27 cellular contexts compared by ENCODE assay signal in the genomic region with DNA sequence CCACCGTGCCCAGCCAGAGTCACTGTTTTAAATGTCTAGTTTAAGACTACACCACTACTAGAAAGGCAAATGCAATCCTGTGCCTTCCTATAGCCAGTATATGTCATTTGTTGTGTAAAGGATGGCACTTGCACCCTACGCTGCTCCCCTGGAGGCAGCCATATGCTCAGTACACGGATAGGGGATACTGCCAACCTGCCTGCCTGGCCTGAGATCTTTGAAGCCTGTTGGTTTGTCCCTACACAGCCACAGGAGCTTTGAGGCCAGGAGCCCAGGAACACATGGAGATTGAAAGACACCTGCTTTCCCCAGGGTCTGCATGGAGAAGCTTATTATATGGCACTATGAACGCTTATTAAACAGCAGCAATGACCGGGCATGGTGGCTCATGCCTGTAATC.
"Had no signal": no experiment of that assay in that cellular context is flagged by ENCODE, and none has a peak within 500 bp of the region (broad histone marks: within the 10 kb centered on the region; RNA-seq: fewer than 3 reads in every experiment).

No MANE protein-coding gene starts in this region.

- H3K27ac ChIP-seq: heart right ventricle, hepatocyte, left ventricle myocardium inferior, neural progenitor cell, neutrophil, ovary, right atrium auricular region, right lobe of liver, stomach, testis, thyroid gland, transverse colon, upper lobe of right lung had no signal

- H3K4me3 Mint-ChIP-seq: naive thymus-derived CD4-positive, alpha-beta T cell; natural killer cell treated with Interleukin-12 subunit alpha and Interleukin-12 subunit beta and Interleukin-15 and Interleukin-18, amount 100 ng/mL, for 72 hours; stimulated activated naive B cell treated with anti-CD40 and anti-IgM and Interleukin-4, amounts not matched to agents 10 μg/mL and 1 μg/mL and 100 μg/mL, for 72 hours had no signal

- H2AFZ ChIP-seq: hepatocyte, neural progenitor cell had no signal

- H3K27me3 ChIP-seq: hepatocyte, neural progenitor cell, ovary, right atrium auricular region, testis, thyroid gland, upper lobe of right lung had no signal

- H3K4me2 ChIP-seq: hepatocyte, neural progenitor cell, smooth muscle cell had no signal

- H3K4me3 ChIP-seq: heart right ventricle, hepatocyte, left ventricle myocardium inferior, lung, mucosa of descending colon, neural progenitor cell, ovary, right atrium auricular region, right lobe of liver, smooth muscle cell, stomach, testis, thyroid gland, transverse colon, upper lobe of right lung had no signal

- H3K27ac Mint-ChIP-seq: naive thymus-derived CD4-positive, alpha-beta T cell; natural killer cell treated with Interleukin-12 subunit alpha and Interleukin-12 subunit beta and Interleukin-15 and Interleukin-18, amount 100 ng/mL, for 72 hours; neural progenitor cell; progenitor cell of endocrine pancreas; stimulated activated naive B cell treated with anti-CD40 and anti-IgM and Interleukin-4, amounts not matched to agents 10 μg/mL and 1 μg/mL and 100 μg/mL, for 72 hours had no signal

- H3K27me3 Mint-ChIP-seq: progenitor cell of endocrine pancreas had no signal

- ATAC-seq: heart right ventricle; mucosa of descending colon; naive thymus-derived CD4-positive, alpha-beta T cell; natural killer cell treated with Interleukin-12 subunit alpha and Interleukin-12 subunit beta and Interleukin-15 and Interleukin-18, amount 100 ng/mL, for 72 hours; right lobe of liver; stimulated activated naive B cell treated with anti-CD40 and anti-IgM and Interleukin-4, amounts not matched to agents 10 μg/mL and 1 μg/mL and 100 μg/mL, for 72 hours; stimulated activated naive CD8-positive, alpha-beta T cell treated with anti-CD3 and anti-CD28 coated beads, Interleukin-15, Interleukin-2, amounts not matched to agents 100 U/mL and 50 U/mL, for 24 hours; upper lobe of right lung had no signal

- H3K9ac ChIP-seq: neural progenitor cell had no signal

- DNase-seq: heart right ventricle; islet precursor cell; left ventricle myocardium inferior; midbrain; mucosa of descending colon; naive thymus-derived CD4-positive, alpha-beta T cell; ovary; right lobe of liver; stimulated activated CD4-positive, alpha-beta T cell treated with anti-CD3 and anti-CD28 coated beads, Interleukin-1b, Interleukin-23, amount 100 ng/mL, for 48 hours; stimulated activated CD4-positive, alpha-beta T cell treated with anti-CD3 and anti-CD28 coated beads, Interleukin-2, amount 100 ng/mL, for 48 hours; stimulated activated CD4-positive, alpha-beta T cell treated with anti-CD3 and anti-CD28 coated beads, Interleukin-4, amount 100 ng/mL, for 4 hours; stimulated activated CD8-positive, alpha-beta memory T cell treated with anti-CD3 and anti-CD28 coated beads, Interleukin-4, amount 100 ng/mL, for 48 hours; stimulated activated naive B cell treated with anti-CD40 and anti-IgM and Interleukin-4, amounts not matched to agents 10 μg/mL and 1 μg/mL and 100 μg/mL, for 72 hours; stimulated activated naive CD8-positive, alpha-beta T cell treated with anti-CD3 and anti-CD28 coated beads, Interleukin-15, Interleukin-2, amounts not matched to agents 100 U/mL and 50 U/mL, for 24 hours; stomach; testis; thyroid gland; transverse colon; upper lobe of right lung had no signal

- H3K4me1 ChIP-seq: right lobe of liver, upper lobe of right lung had no signal

- H3K36me3 ChIP-seq: heart right ventricle, left ventricle myocardium inferior, neural progenitor cell, neutrophil, ovary, right atrium auricular region, right lobe of liver, stomach, thyroid gland, transverse colon, upper lobe of right lung had no signal

- H3K9me3 ChIP-seq: neutrophil, ovary, right lobe of liver, testis, thyroid gland had no signal
